Comparison of ENCODE assay signal across 2 cellular contexts in genomic region chr2:179191110-179191509, GRCh38.
TF ChIP-seq lines count a peak whose summit lies in the region.

No MANE protein-coding gene starts in this region.

TF ChIP-seq in GM23338, 12 proteins besides CTCF, POLR2A, EP300 and RAD21 (continued from another document):
- TF ChIP-seq REST (IDR thresholded peaks at IDR 0.05; ENCODE audit: unreplicated experiment) = no peak
- no peak for TF ChIP-seq EZH2phosphoT487 (IDR thresholded peaks at IDR 0.05; ENCODE audit: unreplicated experiment)
- no peak for TF ChIP-seq ZNF114 (CRISPR knock-in tag; IDR thresholded peaks at IDR 0.05)
- TF ChIP-seq STAT1 (IDR thresholded peaks at IDR 0.05; ENCODE audit: unreplicated experiment) = no peak
- TF ChIP-seq ZNF462 (CRISPR knock-in tag; IDR thresholded peaks at IDR 0.05) = no peak
- no peak for TF ChIP-seq CREB1 (CRISPR knock-in tag; IDR thresholded peaks at IDR 0.05; ENCODE audit: low read depth)
- TF ChIP-seq ZNF331 (CRISPR knock-in tag; IDR thresholded peaks at IDR 0.05; ENCODE audit: low read depth) = no peak
- no peak for TF ChIP-seq ETS1 (IDR thresholded peaks at IDR 0.05)
- TF ChIP-seq NANOG (IDR thresholded peaks at IDR 0.05; ENCODE audit: borderline replicate concordance) = no peak
- no peak for TF ChIP-seq EZH2 (IDR thresholded peaks at IDR 0.05; ENCODE audit: low read depth, unreplicated experiment)
- no peak for TF ChIP-seq JUNB (IDR thresholded peaks at IDR 0.05; ENCODE audit: unreplicated experiment)

TF ChIP-seq in HepG2, 621 proteins besides CTCF, POLR2A, EP300 and RAD21 (continued from another document and continues in another):
- TF ChIP-seq ASH2L (IDR thresholded peaks at IDR 0.05; ENCODE audit: insufficient read length, low read depth, low read length) (no peak), TFDP1 (CRISPR knock-in tag; IDR thresholded peaks at IDR 0.05; ENCODE audit: borderline replicate concordance) (no peak), DMAP1 (CRISPR knock-in tag; IDR thresholded peaks at IDR 0.05) (no peak), MAF1 (CRISPR knock-in tag; IDR thresholded peaks at IDR 0.05; ENCODE audit: borderline replicate concordance) (no peak), UBTF (CRISPR knock-in tag; IDR thresholded peaks at IDR 0.05) (no peak), ZNF569 (CRISPR knock-in tag; IDR thresholded peaks at IDR 0.05; ENCODE audit: borderline replicate concordance) (no peak), CREB1 (IDR thresholded peaks at IDR 0.05) (no peak), CREB1 (CRISPR knock-in tag; IDR thresholded peaks at IDR 0.05) (peak; percentile 52; the same call in 1 of the 2 replicates), ZNF446 (CRISPR knock-in tag; IDR thresholded peaks at IDR 0.05) (no peak), ZFP36L2 (CRISPR knock-in tag; IDR thresholded peaks at IDR 0.05) (no peak), GATAD2A (CRISPR knock-in tag; IDR thresholded peaks at IDR 0.05) (peak; percentile 69), ZBTB7A (CRISPR knock-in tag; IDR thresholded peaks at IDR 0.05) (no peak), ZNF337 (CRISPR knock-in tag; IDR thresholded peaks at IDR 0.05; ENCODE audit: borderline replicate concordance, low read depth) (no peak), ZNF101 (CRISPR knock-in tag; IDR thresholded peaks at IDR 0.05; ENCODE audit: borderline replicate concordance, low read depth) (no peak), AGO1 (IDR thresholded peaks at IDR 0.05; ENCODE audit: low read depth, low read length, poor library complexity, severe bottlenecking) (no peak), PATZ1 (CRISPR knock-in tag; IDR thresholded peaks at IDR 0.05) (peak; percentile 14; the same call in 1 of the 2 replicates), ZC3H13 (CRISPR knock-in tag; IDR thresholded peaks at IDR 0.05) (no peak), NR1H2 (CRISPR knock-in tag; IDR thresholded peaks at IDR 0.05; ENCODE audit: borderline replicate concordance, low read depth) (no peak), ZNF331 (CRISPR knock-in tag; IDR thresholded peaks at IDR 0.05) (peak; percentile 86), ZNF142 (CRISPR knock-in tag; IDR thresholded peaks at IDR 0.05) (no peak), ATAD3A (CRISPR knock-in tag; IDR thresholded peaks at IDR 0.05) (no peak), ZMYM4 (CRISPR knock-in tag; IDR thresholded peaks at IDR 0.05) (peak; percentile 92), FOXK1 (CRISPR knock-in tag; IDR thresholded peaks at IDR 0.05; ENCODE audit: borderline replicate concordance, low read depth) (0 out of 2 replicates have a peak, but pooled peaks have one; percentile 19), FOXJ3 (CRISPR knock-in tag; IDR thresholded peaks at IDR 0.05; ENCODE audit: borderline replicate concordance) (peak; percentile 60; the same call in 1 of the 2 replicates), FOXO1 (CRISPR knock-in tag; IDR thresholded peaks at IDR 0.05) (peak; percentile 27; the same call in 1 of the 2 replicates), ZSCAN22 (CRISPR knock-in tag; IDR thresholded peaks at IDR 0.05) (no peak), KLF15 (CRISPR knock-in tag; IDR thresholded peaks at IDR 0.05; ENCODE audit: borderline replicate concordance) (no peak), STAT5B (CRISPR knock-in tag; IDR thresholded peaks at IDR 0.05) (no peak), FOXA1 (IDR thresholded peaks at IDR 0.05) (no peak), FOXA1 (CRISPR knock-in tag; IDR thresholded peaks at IDR 0.05) (peak; percentile 88), GTF2F1 (IDR thresholded peaks at IDR 0.05; ENCODE audit: low read length) (no peak), ZBTB33 (CRISPR knock-in tag; IDR thresholded peaks at IDR 0.05) (no peak), ZNF3 (CRISPR knock-in tag; IDR thresholded peaks at IDR 0.05) (no peak), HDAC1 (CRISPR knock-in tag; IDR thresholded peaks at IDR 0.05) (no peak), TBX3 (IDR thresholded peaks at IDR 0.05; ENCODE audit: borderline replicate concordance) (no peak), DZIP1 (CRISPR knock-in tag; IDR thresholded peaks at IDR 0.05) (no peak), E2F2 (CRISPR knock-in tag; IDR thresholded peaks at IDR 0.05; ENCODE audit: borderline replicate concordance) (no peak), ZNF510 (CRISPR knock-in tag; IDR thresholded peaks at IDR 0.05; ENCODE audit: low read depth) (no peak), XRCC5 (optimal IDR thresholded peaks at IDR 0.05; ENCODE audit: low read length) (no peak), GABPA (IDR thresholded peaks at IDR 0.05; ENCODE audit: low read depth, low read length) (no peak), GABPA (CRISPR knock-in tag; IDR thresholded peaks at IDR 0.05; ENCODE audit: low read depth) (no peak), STAG1 (CRISPR knock-in tag; IDR thresholded peaks at IDR 0.05) (no peak), ZNF335 (CRISPR knock-in tag; IDR thresholded peaks at IDR 0.05) (no peak), ZNF644 (CRISPR knock-in tag; IDR thresholded peaks at IDR 0.05; ENCODE audit: low read depth) (peak; percentile 97), SMARCC2 (IDR thresholded peaks at IDR 0.05) (no peak), HDAC2 (CRISPR knock-in tag; IDR thresholded peaks at IDR 0.05) (peak; percentile 62; the same call in 1 of the 2 replicates), MXD1 (CRISPR knock-in tag; IDR thresholded peaks at IDR 0.05) (no peak), RARG (CRISPR knock-in tag; IDR thresholded peaks at IDR 0.05; ENCODE audit: low read depth) (no peak), ZEB1 (IDR thresholded peaks at IDR 0.05; ENCODE audit: insufficient replicate concordance, low read depth) (no peak)
